Comparison of ENCODE assay signal across 9 cellular contexts in the genomic region with DNA sequence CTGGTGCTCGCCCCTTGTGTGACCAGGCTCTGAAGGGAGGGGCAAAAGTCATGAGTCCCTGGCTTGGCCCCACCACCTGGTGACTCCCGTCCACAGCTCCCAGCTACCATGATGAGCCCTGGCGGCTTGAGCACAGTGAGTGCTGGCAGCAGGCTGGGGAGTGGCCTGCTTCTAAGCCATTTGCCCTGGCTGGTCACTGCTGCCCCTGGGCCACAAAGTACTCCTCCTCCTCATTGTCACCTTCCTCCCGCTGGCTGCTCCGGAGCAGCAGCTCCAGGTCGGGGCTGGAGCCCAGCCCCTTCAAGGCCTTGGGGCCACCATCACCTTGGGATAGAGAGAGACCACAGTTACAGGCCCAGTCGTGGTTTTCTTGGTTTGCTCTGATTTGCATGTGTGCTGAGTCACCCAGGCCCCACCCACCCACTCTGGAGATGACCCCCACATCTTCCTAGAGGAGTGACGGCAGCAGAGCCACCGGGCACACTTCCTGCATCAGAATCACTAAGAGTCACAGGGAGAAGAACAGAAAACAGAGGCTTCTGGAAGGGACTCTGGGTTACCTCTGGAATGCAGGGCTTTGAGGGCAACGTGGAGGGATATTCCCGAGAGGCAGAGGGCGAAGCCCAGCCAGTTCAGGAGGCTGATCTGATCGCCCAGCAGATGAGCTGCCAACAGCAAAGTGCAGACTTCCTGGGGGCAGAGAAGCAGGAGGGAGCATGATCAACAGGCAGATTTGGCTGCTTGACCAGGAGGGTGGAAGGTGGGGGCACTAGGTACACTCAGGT. TPM values are rescaled to one million over a fixed set of nuclear protein-coding genes. Genes with fewer than 3 reads are reported as not detected.
DNase-seq lines count a peak whose midpoint lies in the region; ATAC-seq and TF ChIP-seq lines count a peak whose summit lies in the region.
"Had no signal": no experiment of that assay in that cellular context is flagged by ENCODE, and none has a peak within 500 bp of the region (broad histone marks: within the 10 kb centered on the region; RNA-seq: fewer than 3 reads in every experiment).

No MANE protein-coding gene starts in this region.

- no peaks in the 10 kb centered on the region for H3K36me3 ChIP-seq in hepatocyte (replicated peaks; ENCODE audit: insufficient read depth, low read depth)

- H3K79me2 ChIP-seq in hepatocyte: no peaks in the 10 kb centered on the region

- H3K36me3 Mint-ChIP-seq in T-cell: peaks cover 26% of the 10 kb centered on the region

- no peak overlapping the region for H3K4me3 ChIP-seq in hepatocyte

- no peaks in the 10 kb centered on the region for H3K9me3 ChIP-seq in hepatocyte (ENCODE audit: low read depth)

- H3K27me3 Mint-ChIP-seq in T-cell: no peaks in the 10 kb centered on the region

- peak; percentile 69 for ATAC-seq in HG03342 (IDR thresholded peaks at IDR 0.05; ENCODE audit: unreplicated experiment)
- no peak for ATAC-seq in T-cell (replicated peaks in 1 of 4)

- peak overlapping the region; percentile 66 for H3K27ac ChIP-seq in VCaP
- peak overlapping the region; percentile 78 for H3K27ac ChIP-seq in hepatocyte

- TF ChIP-seq CTCF in GM13977 (IDR thresholded peaks at IDR 0.05; ENCODE audit: extremely low read depth, insufficient read depth, missing control alignments) (no peak), VCaP (conservative IDR thresholded peaks at IDR 0.05) (no peak), hepatocyte (IDR thresholded peaks at IDR 0.05; ENCODE audit: poor library complexity) (no peak)

- 40% methylated on average over 13 of the region's 13 CpGs for WGBS in hepatocyte (ENCODE audit: low lambda C conversion rate, missing lambda C conversion rate)

- in situ Hi-C loops in ACHN (cut with HindIII; ENCODE audit: low pct_ligation_motif_present, low pct_unique_long_range_greater_than_20kb, low sequenced_read_pairs) (no loop called here), GM13977 (cut with MboI; ENCODE audit: low pct_unique_long_range_greater_than_20kb, low sequenced_read_pairs, unreplicated experiment) (no loop called here)

- peak overlapping the region in 1 of 2 donors; percentile 34 for H3K27ac Mint-ChIP-seq in T-cell

- no peaks in the 10 kb centered on the region for H4K20me1 ChIP-seq in hepatocyte (ENCODE audit: insufficient read depth, poor library complexity, severe bottlenecking)

- H2AFZ ChIP-seq in hepatocyte: no peak overlapping the region

- peaks cover 17 to 46% (median 20%) of the 10 kb centered on the region in 3 donors for H3K4me1 Mint-ChIP-seq in T-cell

- DNase-seq in ACHN (peak; percentile 68), GM13977 (ENCODE audit: low spot score) (peak; percentile 84), hepatocyte (ENCODE audit: low spot score) (peak; percentile 76), T-cell (no peak), cerebellar cortex (ENCODE audit: low spot score) (no peak), NCI-H1694 (lab: John Stamatoyannopoulos, UW) (no peak)
- DNase-seq: left cardiac atrium had no signal

- no peaks in the 10 kb centered on the region for H3K9me3 Mint-ChIP-seq in T-cell

- peaks cover 27% of the 10 kb centered on the region for H3K4me1 ChIP-seq in hepatocyte (ENCODE audit: insufficient read depth)

- POLR2A ChIA-PET in T-cell (lab: Charles Lee): interaction anchor here in 1 of 2 donors (0.6 kb wide), 1 partner anchor 11 kb away, joined by 3 read pairs; no protein-coding TSS in a partner anchor

- no peaks in the 10 kb centered on the region for H3K27me3 ChIP-seq in hepatocyte

- H3K4me2 ChIP-seq in hepatocyte: peak overlapping the region; percentile 16

- no peaks in the 10 kb centered on the region for H3K9me2 ChIP-seq in hepatocyte (replicated peaks; ENCODE audit: insufficient read depth)

- no peak overlapping the region for H3K4me3 Mint-ChIP-seq in T-cell

- CTCF ChIA-PET in T-cell (lab: Charles Lee): no interaction called here

RNA-seq across cellular contexts. Expression of a gene that starts 42.1 kb away (rescaled TPM):
- not detected in 2 replicates for total RNA-seq in hepatocyte
- polyA plus RNA-seq in hepatocyte: 0.15 TPM in 1 of 2 replicates, not detected in the other
- not detected for total RNA-seq in T-cell

RNA-seq across cellular contexts. Expression of a gene that starts 56.0 kb away (rescaled TPM):
- 42.3 and 50.5 TPM in 2 replicates for total RNA-seq in hepatocyte
- polyA plus RNA-seq in hepatocyte: 32.8 and 35.0 TPM in 2 replicates
- total RNA-seq in T-cell: 10 to 100 TPM; 48.8 to 86.6 (median 54.2) TPM

Comparison
In these comparisons a context has a peak if more than half of its experiments do, and no peak if none do; other contexts are left out.
1. DNase-seq: peak in ACHN (single experiment), GM13977 (single experiment) and hepatocyte (single experiment); none in T-cell (0 of 34), cerebellar cortex (single experiment) and NCI-H1694 (single experiment).